ENCODE assay signal across 8 cellular contexts in genomic region chr1:15501208-15502032, GRCh38. TPM values are rescaled to one million over a fixed set of nuclear protein-coding genes. Genes with fewer than 3 reads are reported as not detected.
DNase-seq lines count a peak whose midpoint lies in the region; ATAC-seq and TF ChIP-seq lines count a peak whose summit lies in the region.

No MANE protein-coding gene starts in this region.

- no peaks in the 10 kb centered on the region for H4K20me1 ChIP-seq in H9 (ENCODE audit: control insufficient read depth, insufficient read depth, insufficient read length)

- H3K23me2 ChIP-seq in H9 (ENCODE audit: insufficient read length, low read depth, low read length, poor library complexity, severe bottlenecking): no peaks in the 10 kb centered on the region

- TF ChIP-seq CTCF in H9 (conservative IDR thresholded peaks at IDR 0.05) (peak; percentile 91), epithelial cell of esophagus (IDR thresholded peaks at IDR 0.05; ENCODE audit: insufficient read depth, low read depth, low read length, missing control alignments) (peak; percentile 87), type B pancreatic cell (conservative IDR thresholded peaks at IDR 0.05) (peak; percentile 90)

- CTCF ChIA-PET in naive thymus-derived CD4-positive, alpha-beta T cell (lab: Charles Lee): interaction anchor here (0.6 kb wide), 1 partner anchor 53 kb away, joined by 4 read pairs; no protein-coding TSS in a partner anchor

- ATAC-seq in naive thymus-derived CD4-positive, alpha-beta T cell: peak; percentile 71
- ATAC-seq in GM21737 (IDR thresholded peaks at IDR 0.05; ENCODE audit: unreplicated experiment): no peak

- peaks cover 3% of the 10 kb centered on the region in 2 experiments; a peak in 3 of 5 replicates for H3K9me3 Mint-ChIP-seq in H9
- no peaks in the 10 kb centered on the region for H3K9me3 Mint-ChIP-seq in naive thymus-derived CD4-positive, alpha-beta T cell
- no peaks in the 10 kb centered on the region for H3K9me3 Mint-ChIP-seq in type B pancreatic cell

- H3K23ac ChIP-seq in H9 (ENCODE audit: insufficient read length, low read depth, low read length): no peak overlapping the region

- no peaks in the 10 kb centered on the region for H3K79me2 ChIP-seq in H9 (ENCODE audit: insufficient read depth, low read length)

- H3K27ac Mint-ChIP-seq in H9 (peak overlapping the region in 1 of 3 experiments; percentile 52; a peak in 2 of 7 replicates), type B pancreatic cell (no peak overlapping the region)
- no peak overlapping the region for H3K27ac Mint-ChIP-seq in naive thymus-derived CD4-positive, alpha-beta T cell

- H3K27me3 ChIP-seq in H9 (ENCODE audit: insufficient read depth, low read length): no peaks in the 10 kb centered on the region
- H3K27me3 ChIP-seq in naive thymus-derived CD4-positive, alpha-beta T cell (ENCODE audit: control insufficient read depth in 2 of 2, insufficient read depth in 2 of 2, low read length in 2 of 2): no peaks in the 10 kb centered on the region

- no peaks in the 10 kb centered on the region for H3K79me1 ChIP-seq in H9 (ENCODE audit: insufficient read depth, low read depth, low read length, poor library complexity, severe bottlenecking)

- no peak overlapping the region for H2BK5ac ChIP-seq in H9 (ENCODE audit: insufficient read length, low read length)

- no peak overlapping the region for H2AK5ac ChIP-seq in H9 (ENCODE audit: insufficient read length, low read length)

- H3K4me1 Mint-ChIP-seq in H9: peaks cover 5 to 18% of the 10 kb centered on the region in 2 experiments
- H3K4me1 Mint-ChIP-seq in naive thymus-derived CD4-positive, alpha-beta T cell: no peaks in the 10 kb centered on the region
- peaks cover 5% of the 10 kb centered on the region for H3K4me1 Mint-ChIP-seq in type B pancreatic cell (ENCODE audit: unreplicated experiment)

- no peak overlapping the region for H3K56ac ChIP-seq in H9 (ENCODE audit: insufficient read length, low read depth, low read length)

- no peak overlapping the region for H4K91ac ChIP-seq in H9 (ENCODE audit: insufficient read length, low read depth, low read length)

- no peak overlapping the region for H2BK12ac ChIP-seq in H9 (ENCODE audit: insufficient read length, low read depth, low read length)

- H3K27ac ChIP-seq in H9 (ENCODE audit: insufficient read length, low read depth, low read length): no peak overlapping the region
- H3K27ac ChIP-seq in naive thymus-derived CD4-positive, alpha-beta T cell (ENCODE audit: low read depth, low read length): no peak overlapping the region

- H4K8ac ChIP-seq in H9 (replicated peaks; ENCODE audit: insufficient read length, low read depth, low read length): no peak overlapping the region

- no peak overlapping the region for H2BK120ac ChIP-seq in H9 (ENCODE audit: low read depth, low read length, poor library complexity, severe bottlenecking)

- H3K9me3 ChIP-seq in H9 (ENCODE audit: control insufficient read depth, low read depth, low read length): no peaks in the 10 kb centered on the region
- no peaks in the 10 kb centered on the region for H3K9me3 ChIP-seq in naive thymus-derived CD4-positive, alpha-beta T cell (ENCODE audit: control insufficient read depth in 2 of 3, low read length in 3 of 3)

- H3K36me3 ChIP-seq in naive thymus-derived CD4-positive, alpha-beta T cell (ENCODE audit: control insufficient read depth in 2 of 3, insufficient read depth in 3 of 3, low read length in 3 of 3): peaks cover 0 to 42% (median 3%) of the 10 kb centered on the region in 3 experiments

- whole genome bisulfite sequencing in H9 (ENCODE audit: extremely low coverage, insufficient read length, low lambda C conversion rate): no CpG with 5 or more reads among the region's 17 CpGs

- H3K4me2 ChIP-seq in H9 (ENCODE audit: insufficient read depth, insufficient read length, low read length): no peak overlapping the region

- H3T11ph ChIP-seq in H9 (ENCODE audit: low read length): no peak overlapping the region

- no peak overlapping the region for H3K4ac ChIP-seq in H9 (ENCODE audit: low read depth, low read length)

- peaks cover 4 to 42% (median 9%) of the 10 kb centered on the region in 3 experiments for H3K36me3 Mint-ChIP-seq in H9 (ENCODE audit: insufficient read depth in 1 of 3, low read depth in 3 of 3)
- peaks cover 0 to 25% (median 11%) of the 10 kb centered on the region in 5 donors for H3K36me3 Mint-ChIP-seq in naive thymus-derived CD4-positive, alpha-beta T cell
- H3K36me3 Mint-ChIP-seq in type B pancreatic cell: no peaks in the 10 kb centered on the region

- H4K5ac ChIP-seq in H9 (ENCODE audit: insufficient read length, low read depth, low read length): no peak overlapping the region

- POLR2A ChIA-PET in naive thymus-derived CD4-positive, alpha-beta T cell (lab: Charles Lee): no interaction called here

- H3K27me3 Mint-ChIP-seq in H9 (ENCODE audit: low read depth) (no peaks in the 10 kb centered on the region), type B pancreatic cell (no peaks in the 10 kb centered on the region)
- no peaks in the 10 kb centered on the region for H3K27me3 Mint-ChIP-seq in naive thymus-derived CD4-positive, alpha-beta T cell

- H3K9ac ChIP-seq in H9 (ENCODE audit: extremely low read depth, insufficient read length, low read length): no peak overlapping the region

- intact Hi-C loops in naive thymus-derived CD4-positive, alpha-beta T cell (cut with micrococcal nuclease): loop anchor here in 1 of 2 donors (5.0 kb wide), 1 partner anchor 179 kb away; no protein-coding TSS in a partner anchor

- H2BK20ac ChIP-seq in H9 (ENCODE audit: low read depth, low read length, poor library complexity, severe bottlenecking): no peak overlapping the region

- no peak overlapping the region for H3K18ac ChIP-seq in H9 (ENCODE audit: insufficient read length, low read depth, low read length)

- no peak overlapping the region for H3K14ac ChIP-seq in H9 (ENCODE audit: insufficient read depth, low read length)

- H3K4me1 ChIP-seq in H9 (ENCODE audit: insufficient read depth, low read length): no peaks in the 10 kb centered on the region; the same call in 1 of the 2 replicates
- no peaks in the 10 kb centered on the region for H3K4me1 ChIP-seq in naive thymus-derived CD4-positive, alpha-beta T cell (ENCODE audit: control insufficient read depth in 2 of 2, insufficient read depth in 2 of 2, low read length in 2 of 2)

- DNase-seq in AG20443 (ENCODE audit: low spot score) (peak; percentile 83), H9 (peak; percentile 76), NCI-H524 (lab: John Stamatoyannopoulos, UW) (peak; percentile 16 to 70), epithelial cell of esophagus (ENCODE audit: low read depth) (peak; percentile 67), type B pancreatic cell (ENCODE audit: extremely low spot score, unreplicated experiment) (no peak)
- DNase-seq in activated CD4-positive, alpha-beta T cell treated with anti-CD3 and anti-CD28 coated beads, Interleukin-2, amount 50 U/mL, for 48 hours: peak; percentile 67 to 78
- DNase-seq in naive thymus-derived CD4-positive, alpha-beta T cell: peak in 5 of 9 donors; percentile 8 to 45 (median 13)

- H3K4me3 Mint-ChIP-seq in H9 (no peak overlapping the region; a peak in 1 of 5 replicates), type B pancreatic cell (no peak overlapping the region)
- no peak overlapping the region for H3K4me3 Mint-ChIP-seq in naive thymus-derived CD4-positive, alpha-beta T cell

- H3K4me3 ChIP-seq in epithelial cell of esophagus (ENCODE audit: low read length): no peak overlapping the region
- no peak overlapping the region for H3K4me3 ChIP-seq in naive thymus-derived CD4-positive, alpha-beta T cell (ENCODE audit: low read length)

- H2AFZ ChIP-seq in H9 (ENCODE audit: low read length): no peak overlapping the region

- H2BK15ac ChIP-seq in H9 (ENCODE audit: low read depth, low read length): no peak overlapping the region

RNA-seq across cellular contexts. Expression of gene CASP9, which starts 22.6 kb away (rescaled TPM):
- total RNA-seq in H9 (2021): 15.9 and 17.2 TPM in 2 replicates
- 10 to 100 TPM; 14.7 to 22.2 (median 15.7) TPM for total RNA-seq in naive thymus-derived CD4-positive, alpha-beta T cell
- polyA plus RNA-seq in naive thymus-derived CD4-positive, alpha-beta T cell: 1 to 10 TPM; 9.0 to 9.3 TPM
- total RNA-seq in type B pancreatic cell (ENCODE audit: low replicate concordance): 13.1 and 13.5 TPM in 2 replicates

RNA-seq across cellular contexts. Expression of gene DNAJC16, which starts 25.2 kb away (rescaled TPM):
- 20.7 and 22.1 TPM in 2 replicates for total RNA-seq in H9 (2021)
- 10 to 100 TPM; 17.8 to 29.4 (median 25.0) TPM for total RNA-seq in naive thymus-derived CD4-positive, alpha-beta T cell
- polyA plus RNA-seq in naive thymus-derived CD4-positive, alpha-beta T cell: 10 to 100 TPM in 1 of 2 donors, 1 to 10 TPM in 1; 9.6 to 10.0 TPM
- total RNA-seq in type B pancreatic cell (ENCODE audit: low replicate concordance): 23.7 and 26.3 TPM in 2 replicates

RNA-seq across cellular contexts. Expression of gene CELA2B, which starts 25.5 kb away (rescaled TPM):
- total RNA-seq in H9 (2021) (not detected in 2 replicates), type B pancreatic cell (ENCODE audit: low replicate concordance) (not detected in 2 replicates)
- total RNA-seq in naive thymus-derived CD4-positive, alpha-beta T cell: not detected
- not detected for polyA plus RNA-seq in naive thymus-derived CD4-positive, alpha-beta T cell

RNA-seq across cellular contexts. Expression of gene CELA2A, which starts 44.9 kb away (rescaled TPM):
- total RNA-seq in H9 (2021) (not detected in 2 replicates), type B pancreatic cell (ENCODE audit: low replicate concordance) (0.67 and 3.5 TPM in 2 replicates)
- total RNA-seq in naive thymus-derived CD4-positive, alpha-beta T cell: not detected
- not detected for polyA plus RNA-seq in naive thymus-derived CD4-positive, alpha-beta T cell
